In genomic region chr10:70239077-70239976, GRCh38 we compare ENCODE assay signal across 5 cellular contexts. TPM values are rescaled to one million over a fixed set of nuclear protein-coding genes. Genes with fewer than 3 reads are reported as not detected.
"Had no signal": no experiment of that assay in that cellular context is flagged by ENCODE, and none has a peak within 500 bp of the region (broad histone marks: within the 10 kb centered on the region; RNA-seq: fewer than 3 reads in every experiment).

No MANE protein-coding gene starts in this region.

RNA-seq across cellular contexts. Expression of gene NPFFR1, which starts 44.5 kb away (rescaled TPM):
- total RNA-seq: GM23248, H4, H7, H9, HFFc6 had no signal
